ENCODE assay signal across 1 cellular context in the genomic region with DNA sequence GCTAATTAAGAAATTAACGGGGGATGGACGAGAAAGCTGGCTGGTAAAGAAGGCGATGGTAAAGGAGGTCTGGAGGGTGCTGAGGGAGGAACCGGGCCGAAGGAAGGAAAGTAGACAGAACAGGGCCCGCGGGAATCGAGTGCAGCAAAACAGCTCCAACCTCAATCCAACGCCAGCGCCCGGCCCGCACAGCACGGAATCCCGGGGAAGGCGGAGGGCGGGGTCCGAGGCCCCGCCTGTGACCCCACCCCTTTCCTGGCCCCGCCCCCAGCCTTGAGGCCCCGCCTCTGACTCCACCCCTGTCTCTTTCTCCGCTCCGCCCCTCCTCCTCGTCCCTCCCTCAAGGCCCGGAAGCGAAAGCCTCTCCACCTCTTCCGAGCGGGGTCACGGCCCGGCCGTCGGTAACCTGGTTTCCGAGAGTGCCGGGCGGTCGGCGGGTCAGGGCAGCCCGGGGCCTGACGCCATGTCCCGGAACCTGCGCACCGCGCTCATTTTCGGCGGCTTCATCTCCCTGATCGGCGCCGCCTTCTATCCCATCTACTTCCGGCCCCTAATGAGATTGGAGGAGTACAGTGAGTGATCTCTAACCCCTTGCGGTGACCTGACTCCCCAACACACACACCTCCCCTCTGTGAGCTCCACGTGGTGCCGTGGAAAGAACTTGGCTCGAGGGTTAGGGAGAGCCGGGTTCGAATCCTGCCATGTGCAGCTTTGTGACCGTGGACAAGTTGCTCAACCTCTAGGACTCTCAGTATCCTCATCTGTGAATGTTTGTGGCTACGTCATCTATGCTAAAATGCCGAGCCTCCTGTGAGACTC.
A peak's percentile ranks its signal among the peaks of the same experiment; 100 is the strongest.
TF ChIP-seq lines count a peak whose summit lies in the region.

A gene (plus strand): TSS at position 370 of the 819 bp plus-strand sequence. CDS start 94 bp downstream, at position 464.

TF ChIP-seq in HepG2, 621 proteins besides CTCF, POLR2A, EP300 and RAD21 (continued from another document and continues in another):
- TF ChIP-seq, protein P1, sequence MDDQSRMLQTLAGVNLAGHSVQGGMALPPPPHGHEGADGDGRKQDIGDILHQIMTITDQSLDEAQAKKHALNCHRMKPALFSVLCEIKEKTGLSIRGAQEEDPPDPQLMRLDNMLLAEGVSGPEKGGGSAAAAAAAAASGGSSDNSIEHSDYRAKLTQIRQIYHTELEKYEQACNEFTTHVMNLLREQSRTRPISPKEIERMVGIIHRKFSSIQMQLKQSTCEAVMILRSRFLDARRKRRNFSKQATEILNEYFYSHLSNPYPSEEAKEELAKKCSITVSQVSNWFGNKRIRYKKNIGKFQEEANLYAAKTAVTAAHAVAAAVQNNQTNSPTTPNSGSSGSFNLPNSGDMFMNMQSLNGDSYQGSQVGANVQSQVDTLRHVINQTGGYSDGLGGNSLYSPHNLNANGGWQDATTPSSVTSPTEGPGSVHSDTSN (CRISPR knock-in tag; IDR thresholded peaks at IDR 0.05; ENCODE audit: borderline replicate concordance), result no peak
- TF ChIP-seq TBX2 (CRISPR knock-in tag; IDR thresholded peaks at IDR 0.05; ENCODE audit: borderline replicate concordance), result peak; percentile 65; the same call in 1 of the 2 replicates
- TF ChIP-seq ZNF549 (CRISPR knock-in tag; IDR thresholded peaks at IDR 0.05), result no peak
- TF ChIP-seq, protein P2, sequence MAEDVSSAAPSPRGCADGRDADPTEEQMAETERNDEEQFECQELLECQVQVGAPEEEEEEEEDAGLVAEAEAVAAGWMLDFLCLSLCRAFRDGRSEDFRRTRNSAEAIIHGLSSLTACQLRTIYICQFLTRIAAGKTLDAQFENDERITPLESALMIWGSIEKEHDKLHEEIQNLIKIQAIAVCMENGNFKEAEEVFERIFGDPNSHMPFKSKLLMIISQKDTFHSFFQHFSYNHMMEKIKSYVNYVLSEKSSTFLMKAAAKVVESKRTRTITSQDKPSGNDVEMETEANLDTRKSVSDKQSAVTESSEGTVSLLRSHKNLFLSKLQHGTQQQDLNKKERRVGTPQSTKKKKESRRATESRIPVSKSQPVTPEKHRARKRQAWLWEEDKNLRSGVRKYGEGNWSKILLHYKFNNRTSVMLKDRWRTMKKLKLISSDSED (CRISPR knock-in tag; IDR thresholded peaks at IDR 0.05), result no peak
- TF ChIP-seq ZNF160 (CRISPR knock-in tag; IDR thresholded peaks at IDR 0.05), result peak; percentile 76; the same call in 1 of the 2 replicates
- TF ChIP-seq AGO1 (IDR thresholded peaks at IDR 0.05; ENCODE audit: low read depth, low read length, poor library complexity, severe bottlenecking), result no peak
- TF ChIP-seq RFX1 (IDR thresholded peaks at IDR 0.05), result no peak
- no peak for TF ChIP-seq ZNF850 (CRISPR knock-in tag; conservative IDR thresholded peaks at IDR 0.05)
- peak; percentile 75 for TF ChIP-seq ELF3 (CRISPR knock-in tag; IDR thresholded peaks at IDR 0.05)
- no peak for TF ChIP-seq MTF1 (CRISPR knock-in tag; IDR thresholded peaks at IDR 0.05)
- TF ChIP-seq ZNF30 (CRISPR knock-in tag; IDR thresholded peaks at IDR 0.05), result no peak
- no peak for TF ChIP-seq EED (CRISPR knock-in tag; IDR thresholded peaks at IDR 0.05)
- no peak for TF ChIP-seq KAT2B (IDR thresholded peaks at IDR 0.05; ENCODE audit: borderline replicate concordance, low read depth, low read length)
- no peak for TF ChIP-seq RBAK (CRISPR knock-in tag; IDR thresholded peaks at IDR 0.05)
- TF ChIP-seq, protein P3, sequence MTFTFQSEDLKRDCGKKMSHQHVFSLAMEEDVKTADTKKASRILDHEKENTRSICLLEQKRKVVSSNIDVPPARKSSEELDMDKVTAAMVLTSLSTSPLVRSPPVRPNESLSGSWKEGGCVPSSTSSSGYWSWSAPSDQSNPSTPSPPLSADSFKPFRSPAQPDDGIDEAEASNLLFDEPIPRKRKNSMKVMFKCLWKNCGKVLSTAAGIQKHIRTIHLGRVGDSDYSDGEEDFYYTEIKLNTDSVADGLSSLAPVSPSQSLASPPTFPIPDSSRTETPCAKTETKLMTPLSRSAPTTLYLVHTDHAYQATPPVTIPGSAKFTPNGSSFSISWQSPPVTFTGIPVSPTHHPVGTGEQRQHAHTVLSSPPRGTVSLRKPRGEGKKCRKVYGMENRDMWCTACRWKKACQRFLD (CRISPR knock-in tag; IDR thresholded peaks at IDR 0.05; ENCODE audit: borderline replicate concordance), result peak; percentile 83; the same call in 1 of the 2 replicates
- TF ChIP-seq, protein P4, sequence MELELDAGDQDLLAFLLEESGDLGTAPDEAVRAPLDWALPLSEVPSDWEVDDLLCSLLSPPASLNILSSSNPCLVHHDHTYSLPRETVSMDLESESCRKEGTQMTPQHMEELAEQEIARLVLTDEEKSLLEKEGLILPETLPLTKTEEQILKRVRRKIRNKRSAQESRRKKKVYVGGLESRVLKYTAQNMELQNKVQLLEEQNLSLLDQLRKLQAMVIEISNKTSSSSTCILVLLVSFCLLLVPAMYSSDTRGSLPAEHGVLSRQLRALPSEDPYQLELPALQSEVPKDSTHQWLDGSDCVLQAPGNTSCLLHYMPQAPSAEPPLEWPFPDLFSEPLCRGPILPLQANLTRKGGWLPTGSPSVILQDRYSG (CRISPR knock-in tag; IDR thresholded peaks at IDR 0.05), result 0 out of 2 replicates have a peak, but pooled peaks have one; percentile 24
- TF ChIP-seq RFXANK (CRISPR knock-in tag; IDR thresholded peaks at IDR 0.05), result no peak
- TF ChIP-seq SYNCRIP (IDR thresholded peaks at IDR 0.05; ENCODE audit: insufficient read depth, low read depth, low read length), result no peak
- TF ChIP-seq, protein P5, sequence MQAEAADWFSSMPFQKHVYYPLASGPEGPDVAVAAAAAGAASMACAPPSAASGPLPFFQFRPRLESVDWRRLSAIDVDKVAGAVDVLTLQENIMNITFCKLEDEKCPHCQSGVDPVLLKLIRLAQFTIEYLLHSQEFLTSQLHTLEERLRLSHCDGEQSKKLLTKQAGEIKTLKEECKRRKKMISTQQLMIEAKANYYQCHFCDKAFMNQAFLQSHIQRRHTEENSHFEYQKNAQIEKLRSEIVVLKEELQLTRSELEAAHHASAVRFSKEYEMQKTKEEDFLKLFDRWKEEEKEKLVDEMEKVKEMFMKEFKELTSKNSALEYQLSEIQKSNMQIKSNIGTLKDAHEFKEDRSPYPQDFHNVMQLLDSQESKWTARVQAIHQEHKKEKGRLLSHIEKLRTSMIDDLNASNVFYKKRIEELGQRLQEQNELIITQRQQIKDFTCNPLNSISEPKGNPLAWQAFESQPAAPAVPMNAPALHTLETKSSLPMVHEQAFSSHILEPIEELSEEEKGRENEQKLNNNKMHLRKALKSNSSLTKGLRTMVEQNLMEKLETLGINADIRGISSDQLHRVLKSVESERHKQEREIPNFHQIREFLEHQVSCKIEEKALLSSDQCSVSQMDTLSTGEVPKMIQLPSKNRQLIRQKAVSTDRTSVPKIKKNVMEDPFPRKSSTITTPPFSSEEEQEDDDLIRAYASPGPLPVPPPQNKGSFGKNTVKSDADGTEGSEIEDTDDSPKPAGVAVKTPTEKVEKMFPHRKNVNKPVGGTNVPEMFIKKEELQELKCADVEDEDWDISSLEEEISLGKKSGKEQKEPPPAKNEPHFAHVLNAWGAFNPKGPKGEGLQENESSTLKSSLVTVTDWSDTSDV (CRISPR knock-in tag; IDR thresholded peaks at IDR 0.05), result no peak
- TF ChIP-seq ZNF382 (CRISPR knock-in tag; IDR thresholded peaks at IDR 0.05; ENCODE audit: borderline replicate concordance), result no peak
- no peak for TF ChIP-seq ZNF24 (IDR thresholded peaks at IDR 0.05)
- no peak for TF ChIP-seq ZNF234 (CRISPR knock-in tag; conservative IDR thresholded peaks at IDR 0.05)
- TF ChIP-seq RNF2 (conservative IDR thresholded peaks at IDR 0.05; ENCODE audit: low read depth), result peak; percentile 83; the same call in 1 of the 2 replicates
- TF ChIP-seq, protein P6, sequence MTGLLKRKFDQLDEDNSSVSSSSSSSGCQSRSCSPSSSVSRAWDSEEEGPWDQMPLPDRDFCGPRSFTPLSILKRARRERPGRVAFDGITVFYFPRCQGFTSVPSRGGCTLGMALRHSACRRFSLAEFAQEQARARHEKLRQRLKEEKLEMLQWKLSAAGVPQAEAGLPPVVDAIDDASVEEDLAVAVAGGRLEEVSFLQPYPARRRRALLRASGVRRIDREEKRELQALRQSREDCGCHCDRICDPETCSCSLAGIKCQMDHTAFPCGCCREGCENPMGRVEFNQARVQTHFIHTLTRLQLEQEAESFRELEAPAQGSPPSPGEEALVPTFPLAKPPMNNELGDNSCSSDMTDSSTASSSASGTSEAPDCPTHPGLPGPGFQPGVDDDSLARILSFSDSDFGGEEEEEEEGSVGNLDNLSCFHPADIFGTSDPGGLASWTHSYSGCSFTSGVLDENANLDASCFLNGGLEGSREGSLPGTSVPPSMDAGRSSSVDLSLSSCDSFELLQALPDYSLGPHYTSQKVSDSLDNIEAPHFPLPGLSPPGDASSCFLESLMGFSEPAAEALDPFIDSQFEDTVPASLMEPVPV (CRISPR knock-in tag; IDR thresholded peaks at IDR 0.05), result no peak
- TF ChIP-seq, protein P7, sequence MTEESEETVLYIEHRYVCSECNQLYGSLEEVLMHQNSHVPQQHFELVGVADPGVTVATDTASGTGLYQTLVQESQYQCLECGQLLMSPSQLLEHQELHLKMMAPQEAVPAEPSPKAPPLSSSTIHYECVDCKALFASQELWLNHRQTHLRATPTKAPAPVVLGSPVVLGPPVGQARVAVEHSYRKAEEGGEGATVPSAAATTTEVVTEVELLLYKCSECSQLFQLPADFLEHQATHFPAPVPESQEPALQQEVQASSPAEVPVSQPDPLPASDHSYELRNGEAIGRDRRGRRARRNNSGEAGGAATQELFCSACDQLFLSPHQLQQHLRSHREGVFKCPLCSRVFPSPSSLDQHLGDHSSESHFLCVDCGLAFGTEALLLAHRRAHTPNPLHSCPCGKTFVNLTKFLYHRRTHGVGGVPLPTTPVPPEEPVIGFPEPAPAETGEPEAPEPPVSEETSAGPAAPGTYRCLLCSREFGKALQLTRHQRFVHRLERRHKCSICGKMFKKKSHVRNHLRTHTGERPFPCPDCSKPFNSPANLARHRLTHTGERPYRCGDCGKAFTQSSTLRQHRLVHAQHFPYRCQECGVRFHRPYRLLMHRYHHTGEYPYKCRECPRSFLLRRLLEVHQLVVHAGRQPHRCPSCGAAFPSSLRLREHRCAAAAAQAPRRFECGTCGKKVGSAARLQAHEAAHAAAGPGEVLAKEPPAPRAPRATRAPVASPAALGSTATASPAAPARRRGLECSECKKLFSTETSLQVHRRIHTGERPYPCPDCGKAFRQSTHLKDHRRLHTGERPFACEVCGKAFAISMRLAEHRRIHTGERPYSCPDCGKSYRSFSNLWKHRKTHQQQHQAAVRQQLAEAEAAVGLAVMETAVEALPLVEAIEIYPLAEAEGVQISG (CRISPR knock-in tag; IDR thresholded peaks at IDR 0.05), result peak; percentile 81
- no peak for TF ChIP-seq ZNF629 (CRISPR knock-in tag; conservative IDR thresholded peaks at IDR 0.05)
- TF ChIP-seq, protein P8, sequence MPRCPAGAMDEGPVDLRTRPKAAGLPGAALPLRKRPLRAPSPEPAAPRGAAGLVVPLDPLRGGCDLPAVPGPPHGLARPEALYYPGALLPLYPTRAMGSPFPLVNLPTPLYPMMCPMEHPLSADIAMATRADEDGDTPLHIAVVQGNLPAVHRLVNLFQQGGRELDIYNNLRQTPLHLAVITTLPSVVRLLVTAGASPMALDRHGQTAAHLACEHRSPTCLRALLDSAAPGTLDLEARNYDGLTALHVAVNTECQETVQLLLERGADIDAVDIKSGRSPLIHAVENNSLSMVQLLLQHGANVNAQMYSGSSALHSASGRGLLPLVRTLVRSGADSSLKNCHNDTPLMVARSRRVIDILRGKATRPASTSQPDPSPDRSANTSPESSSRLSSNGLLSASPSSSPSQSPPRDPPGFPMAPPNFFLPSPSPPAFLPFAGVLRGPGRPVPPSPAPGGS (CRISPR knock-in tag; IDR thresholded peaks at IDR 0.05), result peak; percentile 74; the same call in 1 of the 2 replicates
- TF ChIP-seq ZNF33B (CRISPR knock-in tag; IDR thresholded peaks at IDR 0.05), result 0 out of 2 replicates have a peak, but pooled peaks have one; percentile 55
- TF ChIP-seq ZNF225 (CRISPR knock-in tag; IDR thresholded peaks at IDR 0.05), result no peak; the same call in 1 of the 2 replicates
- no peak for TF ChIP-seq FIP1L1 (IDR thresholded peaks at IDR 0.05; ENCODE audit: borderline replicate concordance, insufficient read depth, low read depth, low read length)
- TF ChIP-seq, protein P9, sequence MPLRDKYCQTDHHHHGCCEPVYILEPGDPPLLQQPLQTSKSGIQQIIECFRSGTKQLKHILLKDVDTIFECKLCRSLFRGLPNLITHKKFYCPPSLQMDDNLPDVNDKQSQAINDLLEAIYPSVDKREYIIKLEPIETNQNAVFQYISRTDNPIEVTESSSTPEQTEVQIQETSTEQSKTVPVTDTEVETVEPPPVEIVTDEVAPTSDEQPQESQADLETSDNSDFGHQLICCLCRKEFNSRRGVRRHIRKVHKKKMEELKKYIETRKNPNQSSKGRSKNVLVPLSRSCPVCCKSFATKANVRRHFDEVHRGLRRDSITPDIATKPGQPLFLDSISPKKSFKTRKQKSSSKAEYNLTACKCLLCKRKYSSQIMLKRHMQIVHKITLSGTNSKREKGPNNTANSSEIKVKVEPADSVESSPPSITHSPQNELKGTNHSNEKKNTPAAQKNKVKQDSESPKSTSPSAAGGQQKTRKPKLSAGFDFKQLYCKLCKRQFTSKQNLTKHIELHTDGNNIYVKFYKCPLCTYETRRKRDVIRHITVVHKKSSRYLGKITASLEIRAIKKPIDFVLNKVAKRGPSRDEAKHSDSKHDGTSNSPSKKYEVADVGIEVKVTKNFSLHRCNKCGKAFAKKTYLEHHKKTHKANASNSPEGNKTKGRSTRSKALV (CRISPR knock-in tag; IDR thresholded peaks at IDR 0.05), result peak; percentile 37; the same call in 1 of the 2 replicates
- TF ChIP-seq, protein P10, sequence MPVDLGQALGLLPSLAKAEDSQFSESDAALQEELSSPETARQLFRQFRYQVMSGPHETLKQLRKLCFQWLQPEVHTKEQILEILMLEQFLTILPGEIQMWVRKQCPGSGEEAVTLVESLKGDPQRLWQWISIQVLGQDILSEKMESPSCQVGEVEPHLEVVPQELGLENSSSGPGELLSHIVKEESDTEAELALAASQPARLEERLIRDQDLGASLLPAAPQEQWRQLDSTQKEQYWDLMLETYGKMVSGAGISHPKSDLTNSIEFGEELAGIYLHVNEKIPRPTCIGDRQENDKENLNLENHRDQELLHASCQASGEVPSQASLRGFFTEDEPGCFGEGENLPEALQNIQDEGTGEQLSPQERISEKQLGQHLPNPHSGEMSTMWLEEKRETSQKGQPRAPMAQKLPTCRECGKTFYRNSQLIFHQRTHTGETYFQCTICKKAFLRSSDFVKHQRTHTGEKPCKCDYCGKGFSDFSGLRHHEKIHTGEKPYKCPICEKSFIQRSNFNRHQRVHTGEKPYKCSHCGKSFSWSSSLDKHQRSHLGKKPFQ (CRISPR knock-in tag; IDR thresholded peaks at IDR 0.05; ENCODE audit: insufficient replicate concordance), result no peak
- TF ChIP-seq CHCHD3 (CRISPR knock-in tag; IDR thresholded peaks at IDR 0.05), result no peak
- no peak for TF ChIP-seq TBL1XR1 (IDR thresholded peaks at IDR 0.05; ENCODE audit: borderline replicate concordance, low read length, partially characterized antibody)
- TF ChIP-seq HDAC2 (CRISPR knock-in tag; IDR thresholded peaks at IDR 0.05), result peak; percentile 53; the same call in 1 of the 2 replicates
- peak; percentile 26; the same call in 1 of the 2 replicates for TF ChIP-seq ZFP1 (CRISPR knock-in tag; IDR thresholded peaks at IDR 0.05)
- TF ChIP-seq, protein P11, sequence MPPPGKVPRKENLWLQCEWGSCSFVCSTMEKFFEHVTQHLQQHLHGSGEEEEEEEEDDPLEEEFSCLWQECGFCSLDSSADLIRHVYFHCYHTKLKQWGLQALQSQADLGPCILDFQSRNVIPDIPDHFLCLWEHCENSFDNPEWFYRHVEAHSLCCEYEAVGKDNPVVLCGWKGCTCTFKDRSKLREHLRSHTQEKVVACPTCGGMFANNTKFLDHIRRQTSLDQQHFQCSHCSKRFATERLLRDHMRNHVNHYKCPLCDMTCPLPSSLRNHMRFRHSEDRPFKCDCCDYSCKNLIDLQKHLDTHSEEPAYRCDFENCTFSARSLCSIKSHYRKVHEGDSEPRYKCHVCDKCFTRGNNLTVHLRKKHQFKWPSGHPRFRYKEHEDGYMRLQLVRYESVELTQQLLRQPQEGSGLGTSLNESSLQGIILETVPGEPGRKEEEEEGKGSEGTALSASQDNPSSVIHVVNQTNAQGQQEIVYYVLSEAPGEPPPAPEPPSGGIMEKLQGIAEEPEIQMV (CRISPR knock-in tag; IDR thresholded peaks at IDR 0.05; ENCODE audit: low read depth), result 0 out of 2 replicates have a peak, but pooled peaks have one; percentile 64
